Comparison of ENCODE assay signal across 8 cellular contexts in the genomic region with DNA sequence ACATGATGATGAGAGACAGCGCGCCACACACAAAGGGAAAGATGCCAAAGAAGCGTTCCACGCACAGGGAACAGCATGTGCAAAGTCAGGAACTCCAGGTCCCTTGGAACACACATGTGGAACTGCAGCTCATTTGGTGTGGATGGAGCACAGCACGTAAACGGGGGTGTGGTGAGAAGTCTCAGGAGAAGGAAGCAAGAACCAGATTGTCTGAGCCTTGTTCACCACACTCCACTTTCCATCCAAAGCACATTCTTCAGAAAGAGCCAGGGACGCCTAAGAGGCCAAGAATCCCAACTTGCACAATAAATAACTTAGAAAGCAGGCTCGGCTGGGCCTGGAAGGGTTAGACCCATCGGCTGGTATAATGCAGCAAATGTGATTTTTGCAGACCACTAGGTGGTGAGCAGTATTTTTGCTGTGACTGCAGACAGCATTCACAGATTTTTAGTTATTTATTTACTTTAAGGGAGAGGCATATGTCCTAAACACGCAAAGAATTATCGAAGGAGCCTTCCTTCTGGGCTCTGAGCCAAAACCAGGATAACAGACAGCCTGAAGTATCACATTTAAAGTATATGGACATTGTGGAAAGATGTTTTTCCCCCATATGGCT. TPM values are rescaled to one million over a fixed set of nuclear protein-coding genes. Genes with fewer than 3 reads are reported as not detected.
DNase-seq lines count a peak whose midpoint lies in the region; ATAC-seq and TF ChIP-seq lines count a peak whose summit lies in the region.

No MANE protein-coding gene starts in this region.

- H3K9ac ChIP-seq in parathyroid adenoma: no peak overlapping the region

- peak overlapping the region; percentile 37 for H3K27ac ChIP-seq in parathyroid adenoma

- H3K36me3 ChIP-seq in parathyroid adenoma (ENCODE audit: control insufficient read depth, insufficient read depth, low read length): no peaks in the 10 kb centered on the region

- no peak overlapping the region for H3K4me3 Mint-ChIP-seq in activated CD8-positive, alpha-beta memory T cell treated with anti-CD3 and anti-CD28 coated beads, Interleukin-2, amount 10 ng/mL, durations not matched to agents 7 days and 5 days

- peak overlapping the region; percentile 74 for H3K27ac Mint-ChIP-seq in activated CD8-positive, alpha-beta memory T cell treated with anti-CD3 and anti-CD28 coated beads, Interleukin-2, amount 10 ng/mL, durations not matched to agents 7 days and 5 days

- H2AFZ ChIP-seq in parathyroid adenoma: peak overlapping the region; percentile 70

- no peak overlapping the region for H3K4me2 ChIP-seq in parathyroid adenoma (ENCODE audit: low read length)

- H3K4me1 Mint-ChIP-seq in activated CD8-positive, alpha-beta memory T cell treated with anti-CD3 and anti-CD28 coated beads, Interleukin-2, amount 10 ng/mL, durations not matched to agents 7 days and 5 days: peaks cover 63% of the 10 kb centered on the region

- ATAC-seq in activated CD8-positive, alpha-beta memory T cell treated with anti-CD3 and anti-CD28 coated beads, Interleukin-2, amount 10 ng/mL, durations not matched to agents 7 days and 5 days: no peak
- ATAC-seq in SK-N-SH treated with all-trans-retinoic acid at 6 μM for 48 hours: peak; percentile 81
- no peak for ATAC-seq in HG03097 (IDR thresholded peaks at IDR 0.05; ENCODE audit: low FRiP score, unreplicated experiment)
- ATAC-seq in HG03354 (IDR thresholded peaks at IDR 0.05; ENCODE audit: poor library complexity, severe bottlenecking, unreplicated experiment): no peak

- CTCF ChIA-PET in activated CD8-positive, alpha-beta memory T cell treated with anti-CD3 and anti-CD28 coated beads, Interleukin-2, amount 10 ng/mL, durations not matched to agents 7 days and 5 days (lab: Charles Lee): interaction anchor here (1.0 to 7.5 kb wide), 4 partner anchors 15 to 92 kb away, joined by 3 to 50 read pairs (median 4); no protein-coding TSS in a partner anchor

- no peak overlapping the region for H3K4me3 ChIP-seq in fibroblast of pulmonary artery (replicated peaks; ENCODE audit: low read depth, low read length)
- H3K4me3 ChIP-seq in parathyroid adenoma (ENCODE audit: low read depth, low read length): no peak overlapping the region

- no peaks in the 10 kb centered on the region for H3K79me2 ChIP-seq in parathyroid adenoma

- no peaks in the 10 kb centered on the region for H3K9me3 Mint-ChIP-seq in activated CD8-positive, alpha-beta memory T cell treated with anti-CD3 and anti-CD28 coated beads, Interleukin-2, amount 10 ng/mL, durations not matched to agents 7 days and 5 days (ENCODE audit: low read depth)

- DNase-seq in activated CD8-positive, alpha-beta memory T cell treated with anti-CD3 and anti-CD28 coated beads, Interleukin-2, amount 10 ng/mL, durations not matched to agents 7 days and 5 days: no peak
- DNase-seq in activated CD8-positive, alpha-beta memory T cell treated with anti-CD3 and anti-CD28 coated beads for 24 hours: no peak
- DNase-seq in fibroblast of pulmonary artery (ENCODE audit: low read depth): peak; percentile 98
- DNase-seq in NK-92 treated with Interleukin-12 subunit alpha and Interleukin-12 subunit beta, amount 100 ng/mL, for 24 hours (lab: John Stamatoyannopoulos, UW): no peak

- H3K36me3 Mint-ChIP-seq in activated CD8-positive, alpha-beta memory T cell treated with anti-CD3 and anti-CD28 coated beads, Interleukin-2, amount 10 ng/mL, durations not matched to agents 7 days and 5 days: no peaks in the 10 kb centered on the region

- H3K4me1 ChIP-seq in parathyroid adenoma: peaks cover 50% of the 10 kb centered on the region

- H3K9me3 ChIP-seq in parathyroid adenoma (ENCODE audit: control insufficient read depth, low read length): no peaks in the 10 kb centered on the region

- H3K27me3 ChIP-seq in parathyroid adenoma (ENCODE audit: control insufficient read depth, insufficient read depth, low read length): no peaks in the 10 kb centered on the region

- TF ChIP-seq CTCF in fibroblast of pulmonary artery (IDR thresholded peaks at IDR 0.05; ENCODE audit: low read length, missing control alignments) (peak; percentile 62), parathyroid adenoma (IDR thresholded peaks at IDR 0.05) (peak; percentile 18)

- no peaks in the 10 kb centered on the region for H3K27me3 Mint-ChIP-seq in activated CD8-positive, alpha-beta memory T cell treated with anti-CD3 and anti-CD28 coated beads, Interleukin-2, amount 10 ng/mL, durations not matched to agents 7 days and 5 days

TF ChIP-seq in SK-N-SH treated with all-trans-retinoic acid at 6 μM for 48 hours, 23 proteins besides CTCF, POLR2A, EP300 and RAD21:
- no peak for TF ChIP-seq TOX (CRISPR knock-in tag; IDR thresholded peaks at IDR 0.05; ENCODE audit: borderline replicate concordance)
- no peak for TF ChIP-seq ZNF70 (CRISPR knock-in tag; IDR thresholded peaks at IDR 0.05)
- no peak for TF ChIP-seq ZFP3 (CRISPR knock-in tag; IDR thresholded peaks at IDR 0.05)
- no peak for TF ChIP-seq GLIS3 (CRISPR knock-in tag; IDR thresholded peaks at IDR 0.05)
- no peak for TF ChIP-seq ZC3H10 (CRISPR knock-in tag; IDR thresholded peaks at IDR 0.05)
- TF ChIP-seq CSDC2 (CRISPR knock-in tag; IDR thresholded peaks at IDR 0.05): no peak
- TF ChIP-seq ESRRG (CRISPR knock-in tag; IDR thresholded peaks at IDR 0.05): no peak
- TF ChIP-seq RARB (CRISPR knock-in tag; IDR thresholded peaks at IDR 0.05): no peak
- TF ChIP-seq, protein P1, sequence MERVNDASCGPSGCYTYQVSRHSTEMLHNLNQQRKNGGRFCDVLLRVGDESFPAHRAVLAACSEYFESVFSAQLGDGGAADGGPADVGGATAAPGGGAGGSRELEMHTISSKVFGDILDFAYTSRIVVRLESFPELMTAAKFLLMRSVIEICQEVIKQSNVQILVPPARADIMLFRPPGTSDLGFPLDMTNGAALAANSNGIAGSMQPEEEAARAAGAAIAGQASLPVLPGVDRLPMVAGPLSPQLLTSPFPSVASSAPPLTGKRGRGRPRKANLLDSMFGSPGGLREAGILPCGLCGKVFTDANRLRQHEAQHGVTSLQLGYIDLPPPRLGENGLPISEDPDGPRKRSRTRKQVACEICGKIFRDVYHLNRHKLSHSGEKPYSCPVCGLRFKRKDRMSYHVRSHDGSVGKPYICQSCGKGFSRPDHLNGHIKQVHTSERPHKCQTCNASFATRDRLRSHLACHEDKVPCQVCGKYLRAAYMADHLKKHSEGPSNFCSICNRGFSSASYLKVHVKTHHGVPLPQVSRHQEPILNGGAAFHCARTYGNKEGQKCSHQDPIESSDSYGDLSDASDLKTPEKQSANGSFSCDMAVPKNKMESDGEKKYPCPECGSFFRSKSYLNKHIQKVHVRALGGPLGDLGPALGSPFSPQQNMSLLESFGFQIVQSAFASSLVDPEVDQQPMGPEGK (CRISPR knock-in tag; IDR thresholded peaks at IDR 0.05; ENCODE audit: borderline replicate concordance): no peak
- TF ChIP-seq, protein P2, sequence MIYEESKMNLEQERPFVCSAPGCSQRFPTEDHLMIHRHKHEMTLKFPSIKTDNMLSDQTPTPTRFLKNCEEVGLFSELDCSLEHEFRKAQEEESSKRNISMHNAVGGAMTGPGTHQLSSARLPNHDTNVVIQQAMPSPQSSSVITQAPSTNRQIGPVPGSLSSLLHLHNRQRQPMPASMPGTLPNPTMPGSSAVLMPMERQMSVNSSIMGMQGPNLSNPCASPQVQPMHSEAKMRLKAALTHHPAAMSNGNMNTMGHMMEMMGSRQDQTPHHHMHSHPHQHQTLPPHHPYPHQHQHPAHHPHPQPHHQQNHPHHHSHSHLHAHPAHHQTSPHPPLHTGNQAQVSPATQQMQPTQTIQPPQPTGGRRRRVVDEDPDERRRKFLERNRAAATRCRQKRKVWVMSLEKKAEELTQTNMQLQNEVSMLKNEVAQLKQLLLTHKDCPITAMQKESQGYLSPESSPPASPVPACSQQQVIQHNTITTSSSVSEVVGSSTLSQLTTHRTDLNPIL (CRISPR knock-in tag; IDR thresholded peaks at IDR 0.05; ENCODE audit: low read depth): no peak
- TF ChIP-seq PPARA (CRISPR knock-in tag; IDR thresholded peaks at IDR 0.05; ENCODE audit: borderline replicate concordance): no peak

RNA-seq across cellular contexts. Expression of a gene that starts 27.9 kb away (rescaled TPM):
- 10 to 100 TPM; 34.9 to 36.8 TPM for total RNA-seq in activated CD8-positive, alpha-beta memory T cell treated with anti-CD3 and anti-CD28 coated beads, Interleukin-2, amount 10 ng/mL, durations not matched to agents 7 days and 5 days

RNA-seq across cellular contexts. Expression of a gene that starts 28.1 kb away (rescaled TPM):
- total RNA-seq in activated CD8-positive, alpha-beta memory T cell treated with anti-CD3 and anti-CD28 coated beads, Interleukin-2, amount 10 ng/mL, durations not matched to agents 7 days and 5 days: 10 to 100 TPM; 61.4 to 67.6 TPM

RNA-seq across cellular contexts. Expression of a gene that starts 29.8 kb away (rescaled TPM):
- total RNA-seq in activated CD8-positive, alpha-beta memory T cell treated with anti-CD3 and anti-CD28 coated beads, Interleukin-2, amount 10 ng/mL, durations not matched to agents 7 days and 5 days: 100 to 1,000 TPM; 291 to 293 TPM
